Comparison of ENCODE assay signal across 8 cellular contexts in genomic region chr18:58541137-58541788, GRCh38.
DNase-seq lines count a peak whose midpoint lies in the region; ATAC-seq, FAIRE-seq and TF ChIP-seq lines count a peak whose summit lies in the region.

No MANE protein-coding gene starts in this region.

- H3F3A ChIP-seq in GM23338 (replicated peaks; ENCODE audit: low read depth), result no peaks in the 10 kb centered on the region

- H3K27me3 ChIP-seq in BE2C (no peaks in the 10 kb centered on the region), GM23338 (ENCODE audit: insufficient read depth) (no peaks in the 10 kb centered on the region), spleen (replicated peaks in 1 of 7) (no peaks in the 10 kb centered on the region)

- H2AFZ ChIP-seq in GM23338, result peak overlapping the region; percentile 43; the same call in 1 of the 2 replicates

- H3K27ac Mint-ChIP-seq in GM23338, result no peak overlapping the region

- H3K9me2 ChIP-seq in GM23338 (ENCODE audit: insufficient read depth), result peaks cover 25% of the 10 kb centered on the region

- FAIRE-seq in frontal cortex (lab: Jason Lieb, UNC), result no peak

- no peak for TF ChIP-seq POLR2A in spleen (IDR thresholded peaks at IDR 0.05)

- peaks cover 41% of the 10 kb centered on the region for H3K4me1 Mint-ChIP-seq in GM23338

- no peak overlapping the region for H3K4me2 ChIP-seq in GM23338

- intact Hi-C loops in spleen (cut with DNase I; ENCODE audit: low total_unique reads), result no loop called here

- TF ChIP-seq CTCF in BE2C (IDR thresholded peaks at IDR 0.05; ENCODE audit: low read depth, low read length) (peak; percentile 14), GM23338 (conservative IDR thresholded peaks at IDR 0.05; ENCODE audit: low read depth in 2 of 2) (peak; percentile 68 to 88), spleen (IDR thresholded peaks at IDR 0.05 in 8 of 11, conservative IDR thresholded peaks at IDR 0.05 in 3 of 11) (no peak)

- H3K36me3 Mint-ChIP-seq in GM23338 (ENCODE audit: low read depth), result no peaks in the 10 kb centered on the region; the same call in 2 of the 3 replicates

- peak; percentile 14 for DNase-seq in BE2C
- peak; percentile 81 for DNase-seq in GM23338 (ENCODE audit: low spot score)
- peak; percentile 2 for DNase-seq in T-helper 22 cell (ENCODE audit: low read depth)
- DNase-seq in glomerular visceral epithelial cell (ENCODE audit: extremely low spot score), result peak; percentile 68
- DNase-seq in frontal cortex (ENCODE audit: low spot score in 2 of 2), result no peak
- no peak for DNase-seq in spleen
- DNase-seq in anterior cingulate cortex (lab: John Stamatoyannopoulos, UW), result no peak

- no peak overlapping the region for H3K4me3 Mint-ChIP-seq in GM23338

- H3K9me3 ChIP-seq in BE2C, result no peaks in the 10 kb centered on the region
- no peaks in the 10 kb centered on the region for H3K9me3 ChIP-seq in spleen

- H3K36me3 ChIP-seq in BE2C (no peaks in the 10 kb centered on the region), GM23338 (ENCODE audit: insufficient read depth) (no peaks in the 10 kb centered on the region), spleen (no peaks in the 10 kb centered on the region)

- 66 to 84% (median 76%) methylated on average over 13 of the region's 13 CpGs for WGBS in spleen, 5 donors

- no peaks in the 10 kb centered on the region; the same call in 2 of the 3 replicates for H3K9me3 Mint-ChIP-seq in GM23338

- H3K27ac ChIP-seq in GM23338 (ENCODE audit: low read depth) (no peak overlapping the region), spleen (no peak overlapping the region)

- H4K20me1 ChIP-seq in GM23338 (replicated peaks; ENCODE audit: insufficient read depth), result no peaks in the 10 kb centered on the region

- H3K27me3 Mint-ChIP-seq in GM23338 (ENCODE audit: insufficient read depth, low read depth, poor library complexity), result peaks cover 10% of the 10 kb centered on the region

- no peak overlapping the region for H3K4me3 ChIP-seq in BE2C (ENCODE audit: low read depth, low read length)
- no peak overlapping the region for H3K4me3 ChIP-seq in GM23338
- no peak overlapping the region for H3K4me3 ChIP-seq in spleen

- no peaks in the 10 kb centered on the region for H3K79me2 ChIP-seq in GM23338 (replicated peaks; ENCODE audit: insufficient read depth)

- H3K4me1 ChIP-seq in BE2C (no peaks in the 10 kb centered on the region), GM23338 (ENCODE audit: insufficient read depth) (peaks cover 25% of the 10 kb centered on the region), spleen (peaks cover 3 to 52% (median 23%) of the 10 kb centered on the region in 6 donors)

- ATAC-seq in GM23338 (peak; percentile 89), GM18873 (IDR thresholded peaks at IDR 0.05; ENCODE audit: low FRiP score, unreplicated experiment) (no peak)

TF ChIP-seq in GM23338, 12 proteins besides CTCF, POLR2A, EP300 and RAD21 (continues in another document):
- no peak for TF ChIP-seq EZH2phosphoT487 (IDR thresholded peaks at IDR 0.05; ENCODE audit: unreplicated experiment)
- TF ChIP-seq ZNF331 (CRISPR knock-in tag; IDR thresholded peaks at IDR 0.05; ENCODE audit: low read depth), result no peak
- TF ChIP-seq NANOG (IDR thresholded peaks at IDR 0.05; ENCODE audit: borderline replicate concordance), result no peak
- TF ChIP-seq REST (IDR thresholded peaks at IDR 0.05; ENCODE audit: unreplicated experiment), result no peak
- TF ChIP-seq ZNF462 (CRISPR knock-in tag; IDR thresholded peaks at IDR 0.05), result no peak
- no peak for TF ChIP-seq JUNB (IDR thresholded peaks at IDR 0.05; ENCODE audit: unreplicated experiment)
- no peak for TF ChIP-seq CREB1 (CRISPR knock-in tag; IDR thresholded peaks at IDR 0.05; ENCODE audit: low read depth)
- TF ChIP-seq ETS1 (IDR thresholded peaks at IDR 0.05), result no peak
- no peak for TF ChIP-seq EZH2 (IDR thresholded peaks at IDR 0.05; ENCODE audit: low read depth, unreplicated experiment)

Comparison
In these comparisons a context has a peak if more than half of its experiments do, and no peak if none do; other contexts are left out.
1. DNase-seq: peak in BE2C (single experiment), GM23338 (single experiment), T-helper 22 cell (single experiment) and glomerular visceral epithelial cell (single experiment); none in frontal cortex (0 of 2), spleen (single experiment) and anterior cingulate cortex (0 of 58).
2. CTCF ChIP-seq: peak in BE2C (single experiment) and GM23338 (2 of 2); none in spleen (0 of 11).